ENCODE assay signal across 8 cellular contexts in the genomic region with DNA sequence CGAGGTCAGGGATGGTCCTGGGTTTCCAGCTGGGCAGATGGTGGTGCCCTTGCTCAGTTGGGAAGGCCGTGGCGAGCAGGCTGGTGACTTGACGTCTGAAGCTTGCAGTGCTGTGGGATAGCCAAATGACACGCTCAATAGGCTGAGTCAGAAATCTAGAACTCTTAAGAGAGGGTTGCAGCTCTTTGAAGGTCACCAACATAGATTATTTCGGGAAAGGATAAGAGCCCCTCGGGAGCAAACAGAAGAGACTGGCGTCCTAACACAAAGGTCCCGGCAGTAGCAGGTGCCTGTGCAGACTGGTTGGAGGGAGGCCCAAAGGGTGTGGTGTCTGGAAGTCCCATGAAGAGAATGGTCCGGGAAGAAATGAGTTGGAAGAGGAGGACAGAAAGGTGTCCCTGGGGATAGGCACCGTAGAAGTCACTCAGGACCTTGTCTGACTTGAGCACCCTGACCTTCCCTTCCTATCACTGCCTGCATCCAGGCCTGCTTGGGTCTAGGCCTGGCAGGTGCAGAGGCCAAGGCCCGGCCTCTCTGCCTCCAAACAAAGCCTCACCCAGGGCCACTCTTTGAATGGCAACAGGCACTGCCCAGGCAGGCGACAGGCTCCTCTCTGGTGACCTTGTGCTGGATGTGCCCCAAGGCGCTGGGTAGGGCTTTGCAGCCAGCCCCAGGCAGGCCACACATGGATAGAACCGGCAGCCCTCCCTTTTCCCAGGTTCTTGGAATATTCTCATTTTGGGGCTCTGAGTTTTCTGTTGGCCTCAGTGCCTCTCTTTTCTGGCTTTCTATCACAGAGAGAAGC. TPM values are rescaled to one million over a fixed set of nuclear protein-coding genes. Genes with fewer than 3 reads are reported as not detected.
DNase-seq lines count a peak whose midpoint lies in the region; ATAC-seq and TF ChIP-seq lines count a peak whose summit lies in the region.
"Had no signal": no experiment of that assay in that cellular context is flagged by ENCODE, and none has a peak within 500 bp of the region (broad histone marks: within the 10 kb centered on the region; RNA-seq: fewer than 3 reads in every experiment).

No MANE protein-coding gene starts in this region.

- peaks cover 10 to 40% (median 29%) of the 10 kb centered on the region in 7 donors for H3K4me1 Mint-ChIP-seq in naive thymus-derived CD4-positive, alpha-beta T cell

- TF ChIP-seq POLR2A in Peyer's patch (IDR thresholded peaks at IDR 0.05) (no peak), transverse colon (IDR thresholded peaks at IDR 0.05) (no peak)

- H4K20me1 ChIP-seq in fibroblast of lung (ENCODE audit: control insufficient read depth, extremely low read depth, insufficient read depth, low read length) = no peaks in the 10 kb centered on the region

- no peak overlapping the region for H2AFZ ChIP-seq in fibroblast of lung (ENCODE audit: low read length)

- DNase-seq in Peyer's patch (peak in 1 of 3 donors; percentile 43), fibroblast of lung (ENCODE audit: low read depth in 2 of 2) (peak in 1 of 2 donors; percentile 58), transverse colon (no peak)
- no peak for DNase-seq in naive thymus-derived CD4-positive, alpha-beta T cell
- no peak for DNase-seq in activated naive CD4-positive, alpha-beta T cell treated with anti-CD3 and anti-CD28 coated beads, Interleukin-2, amount 50 U/mL, for 72 hours (ENCODE audit: low spot score in 2 of 2)
- DNase-seq: cerebellar nuclear complex had no signal

- H3K27ac Mint-ChIP-seq in naive thymus-derived CD4-positive, alpha-beta T cell = peak overlapping the region in 5 of 9 donors; percentile 58 to 76 (median 63)
- peak overlapping the region in 1 of 2 donors; percentile 18 for H3K27ac Mint-ChIP-seq in activated naive CD4-positive, alpha-beta T cell treated with anti-CD3 and anti-CD28 coated beads, Interleukin-2, amount 50 U/mL, for 72 hours

- H3K36me3 ChIP-seq in Peyer's patch (no peaks in the 10 kb centered on the region), fibroblast of lung (ENCODE audit: control insufficient read depth, insufficient read depth, low read length) (no peaks in the 10 kb centered on the region), transverse colon (no peaks in the 10 kb centered on the region)
- no peaks in the 10 kb centered on the region for H3K36me3 ChIP-seq in naive thymus-derived CD4-positive, alpha-beta T cell (ENCODE audit: control insufficient read depth in 2 of 3, insufficient read depth in 3 of 3, low read length in 3 of 3)

- peak overlapping the region; percentile 18 for H3K4me2 ChIP-seq in fibroblast of lung (ENCODE audit: extremely low read depth, insufficient read depth, low read length)

- in situ Hi-C loops in transverse colon (cut with MboI; ENCODE audit: low pct_ligation_motif_present in 1 of 4, low pct_unique_long_range_greater_than_20kb in 1 of 4, low sequenced_read_pairs in 3 of 4) = loop anchor here (10.0 to 25.0 kb wide), 4 partner anchors 66 to 389 kb away; a partner anchor contains a TSS

- no peak for TF ChIP-seq CTCF in Peyer's patch (IDR thresholded peaks at IDR 0.05)
- no peak for TF ChIP-seq CTCF in fibroblast of lung (conservative IDR thresholded peaks at IDR 0.05 in 1 of 2, IDR thresholded peaks at IDR 0.05 in 1 of 2; ENCODE audit: low read depth in 1 of 2, low read length in 2 of 2)
- no peak for TF ChIP-seq CTCF in transverse colon (IDR thresholded peaks at IDR 0.05)

- H3K4me1 ChIP-seq in Peyer's patch (peaks cover 0 to 64% (median 24%) of the 10 kb centered on the region in 4 donors), fibroblast of lung (ENCODE audit: control insufficient read depth, extremely low read depth, insufficient read depth, low read length) (peaks cover 27% of the 10 kb centered on the region), transverse colon (peaks cover 44 to 69% (median 52%) of the 10 kb centered on the region in 4 donors)
- peaks cover 0 to 12% of the 10 kb centered on the region in 2 donors for H3K4me1 ChIP-seq in naive thymus-derived CD4-positive, alpha-beta T cell (ENCODE audit: control insufficient read depth in 2 of 2, insufficient read depth in 2 of 2, low read length in 2 of 2)

- H3K27ac ChIP-seq in Peyer's patch (peak overlapping the region; percentile 58 to 88 (median 72)), fibroblast of lung (ENCODE audit: insufficient read depth, low read length) (peak overlapping the region; percentile 1), transverse colon (peak overlapping the region; percentile 80 to 93 (median 88))
- H3K27ac ChIP-seq in naive thymus-derived CD4-positive, alpha-beta T cell (ENCODE audit: low read depth, low read length) = no peak overlapping the region

- H3K9me3 ChIP-seq in Peyer's patch (no peaks in the 10 kb centered on the region), fibroblast of lung (ENCODE audit: control insufficient read depth, insufficient read depth, low read depth, low read length) (no peaks in the 10 kb centered on the region), transverse colon (no peaks in the 10 kb centered on the region)
- no peaks in the 10 kb centered on the region for H3K9me3 ChIP-seq in naive thymus-derived CD4-positive, alpha-beta T cell (ENCODE audit: control insufficient read depth in 2 of 3, low read length in 3 of 3)

- H3K36me3 Mint-ChIP-seq in naive thymus-derived CD4-positive, alpha-beta T cell = peaks cover 0 to 10% (median 0%) of the 10 kb centered on the region in 5 donors
- H3K36me3 Mint-ChIP-seq in activated naive CD4-positive, alpha-beta T cell treated with anti-CD3 and anti-CD28 coated beads, Interleukin-2, amount 50 U/mL, for 72 hours = no peaks in the 10 kb centered on the region

- no peaks in the 10 kb centered on the region for H3K27me3 ChIP-seq in Peyer's patch
- no peaks in the 10 kb centered on the region for H3K27me3 ChIP-seq in fibroblast of lung (ENCODE audit: control insufficient read depth, insufficient read depth, low read length)
- no peaks in the 10 kb centered on the region for H3K27me3 ChIP-seq in naive thymus-derived CD4-positive, alpha-beta T cell (ENCODE audit: control insufficient read depth in 2 of 2, insufficient read depth in 2 of 2, low read length in 2 of 2)
- no peaks in the 10 kb centered on the region for H3K27me3 ChIP-seq in transverse colon

- intact Hi-C loops in naive thymus-derived CD4-positive, alpha-beta T cell (cut with micrococcal nuclease) = no loop called here
- intact Hi-C loops in transverse colon (cut with DNase I; ENCODE audit: low total_unique reads) = no loop called here

- peaks cover 0 to under 1% (median 0%) of the 10 kb centered on the region in 11 donors for H3K9me3 Mint-ChIP-seq in naive thymus-derived CD4-positive, alpha-beta T cell
- H3K9me3 Mint-ChIP-seq in activated naive CD4-positive, alpha-beta T cell treated with anti-CD3 and anti-CD28 coated beads, Interleukin-2, amount 50 U/mL, for 72 hours = no peaks in the 10 kb centered on the region

- no peak overlapping the region for H3K9ac ChIP-seq in fibroblast of lung (ENCODE audit: insufficient read depth, low read length)

- ATAC-seq in naive thymus-derived CD4-positive, alpha-beta T cell = no peak
- ATAC-seq in activated naive CD4-positive, alpha-beta T cell treated with anti-CD3 and anti-CD28 coated beads, Interleukin-2, amount 50 U/mL, for 72 hours = no peak
- ATAC-seq in HG03196 (IDR thresholded peaks at IDR 0.05; ENCODE audit: unreplicated experiment) = no peak
- ATAC-seq in HG02973 (IDR thresholded peaks at IDR 0.05; ENCODE audit: unreplicated experiment) = no peak

- peak overlapping the region in 1 of 10 donors; percentile 56 for H3K4me3 Mint-ChIP-seq in naive thymus-derived CD4-positive, alpha-beta T cell

- peaks cover 3% of the 10 kb centered on the region for H3K79me2 ChIP-seq in fibroblast of lung (ENCODE audit: control insufficient read depth, insufficient read depth, low read length)

- no peaks in the 10 kb centered on the region for H3K27me3 Mint-ChIP-seq in naive thymus-derived CD4-positive, alpha-beta T cell

- 61 to 63% methylated on average over 11 to 15 of the region's 15 CpGs for WGBS in transverse colon (ENCODE audit: low coverage in 1 of 2), 2 donors

- H3K4me3 ChIP-seq in Peyer's patch (no peak overlapping the region), fibroblast of lung (replicated peaks in 1 of 4; ENCODE audit: control extremely low read depth in 1 of 4, insufficient read depth in 1 of 4, low read depth in 3 of 4, low read length in 4 of 4) (no peak overlapping the region), transverse colon (no peak overlapping the region)
- no peak overlapping the region for H3K4me3 ChIP-seq in naive thymus-derived CD4-positive, alpha-beta T cell (ENCODE audit: low read length)

- POLR2A ChIA-PET in naive thymus-derived CD4-positive, alpha-beta T cell (lab: Charles Lee) = interaction anchor here (0.5 kb wide), 1 partner anchor 57 kb away, joined by 3 read pairs; no protein-coding TSS in a partner anchor

- CTCF ChIA-PET in naive thymus-derived CD4-positive, alpha-beta T cell (lab: Charles Lee) = interaction anchor here (0.8 kb wide), 1 partner anchor 10 kb away, joined by 3 read pairs; no protein-coding TSS in a partner anchor

- no peak for TF ChIP-seq EP300 in transverse colon (IDR thresholded peaks at IDR 0.05; ENCODE audit: low read depth)

RNA-seq across cellular contexts. Expression of a gene that starts 18.6 kb away (rescaled TPM):
- total RNA-seq in Peyer's patch = 10 to 100 TPM; 27.9 to 60.2 (median 28.3) TPM
- total RNA-seq in fibroblast of lung = 140 and 234 TPM in 2 replicates
- 132 and 192 TPM in 2 replicates for polyA plus RNA-seq in fibroblast of lung
- 142 and 224 TPM in 2 replicates for polyA plus RNA-seq in fibroblast of lung (2012)
- 109 and 149 TPM in 2 replicates for polyA minus RNA-seq in fibroblast of lung (ENCODE audit: low replicate concordance)
- total RNA-seq in naive thymus-derived CD4-positive, alpha-beta T cell = 1 to 10 TPM; 1.9 to 6.0 (median 2.9) TPM
- 1 to 10 TPM; 2.9 to 3.6 TPM for polyA plus RNA-seq in naive thymus-derived CD4-positive, alpha-beta T cell
- total RNA-seq in transverse colon = 100 to 1,000 TPM in 1 of 4 donors, 10 to 100 TPM in 3; 40.8 to 106 (median 80.4) TPM
- total RNA-seq in activated naive CD4-positive, alpha-beta T cell treated with anti-CD3 and anti-CD28 coated beads, Interleukin-2, amount 50 U/mL, for 72 hours = 10 to 100 TPM in 1 of 2 donors, 1 to 10 TPM in 1; 2.0 to 10.5 TPM

RNA-seq across cellular contexts. Expression of a gene that starts 50.5 kb away (rescaled TPM):
- total RNA-seq in Peyer's patch (10 to 100 TPM in 1 of 4 donors, 1 to 10 TPM in 3; 1.6 to 25.6 (median 5.0) TPM), fibroblast of lung (5.4 and 6.9 TPM in 2 replicates), transverse colon (1 to 10 TPM; 2.6 to 5.4 (median 2.9) TPM)
- polyA plus RNA-seq in fibroblast of lung = 3.8 and 21.9 TPM in 2 replicates
- polyA plus RNA-seq in fibroblast of lung (2012) = 3.6 and 19.5 TPM in 2 replicates
- 2.9 and 6.2 TPM in 2 replicates for polyA minus RNA-seq in fibroblast of lung (ENCODE audit: low replicate concordance)
- total RNA-seq in naive thymus-derived CD4-positive, alpha-beta T cell = 100 to 1,000 TPM in 1 of 5 experiments, 10 to 100 TPM in 4; 26.1 to 103 (median 28.2) TPM
- polyA plus RNA-seq in naive thymus-derived CD4-positive, alpha-beta T cell = 10 to 100 TPM; 40.8 to 41.1 TPM
- 10 to 100 TPM; 33.4 to 54.9 TPM for total RNA-seq in activated naive CD4-positive, alpha-beta T cell treated with anti-CD3 and anti-CD28 coated beads, Interleukin-2, amount 50 U/mL, for 72 hours
